ENCODE assay signal across 14 cellular contexts in genomic region chr10:124674768-124675222, GRCh38.
DNase-seq lines count a peak whose midpoint lies in the region; ATAC-seq, FAIRE-seq and TF ChIP-seq lines count a peak whose summit lies in the region.
"Had no signal": no experiment of that assay in that cellular context is flagged by ENCODE, and none has a peak within 500 bp of the region (broad histone marks: within the 10 kb centered on the region; RNA-seq: fewer than 3 reads in every experiment).

No MANE protein-coding gene starts in this region.

- WGBS in right cardiac atrium, result 71% methylated on average over 9 of the region's 9 CpGs
- WGBS in psoas muscle, 3 donors, result 30 to 54% (median 36%) methylated on average over 9 of the region's 9 CpGs
- WGBS in small intestine, 3 donors, result 90 to 93% (median 91%) methylated on average over 9 of the region's 9 CpGs

- DNase-seq in DMS79 (lab: John Stamatoyannopoulos, UW), result peak; percentile 80
- no peak for DNase-seq in activated B cell treated with CpG ODN at 0.5 μM for 24 hours
- peak in 2 of 3 donors; percentile 24 to 26 for DNase-seq in right cardiac atrium
- DNase-seq in psoas muscle, result peak; percentile 65 to 78
- DNase-seq in occipital lobe (lab: John Stamatoyannopoulos, UW), result no peak
- no peak for DNase-seq in small intestine
- DNase-seq: effector CD8-positive, alpha-beta T cell; NCI-H2081; SW 1271 had no signal

- ATAC-seq in activated B cell treated with CpG ODN at 0.5 μM for 24 hours (ENCODE audit: low read depth) (no peak), right cardiac atrium (no peak), psoas muscle (peak; percentile 46 to 76 (median 64)), HG02588 (IDR thresholded peaks at IDR 0.05; ENCODE audit: unreplicated experiment) (no peak), HG02885 (IDR thresholded peaks at IDR 0.05; ENCODE audit: poor library complexity, unreplicated experiment) (no peak)
- ATAC-seq: K562 had no signal

- H3K27me3 Mint-ChIP-seq in activated B cell treated with CpG ODN at 0.5 μM for 24 hours, result no peaks in the 10 kb centered on the region
- H3K27me3 Mint-ChIP-seq: activated naive CD4-positive, alpha-beta T cell treated with anti-CD3 and anti-CD28 coated beads, Interleukin-2, amount 50 U/mL, for 24 hours had no signal

- H3K36me3 ChIP-seq in psoas muscle (ENCODE audit: insufficient read depth in 1 of 2, low read depth in 1 of 2) (no peaks in the 10 kb centered on the region), small intestine (ENCODE audit: control insufficient read depth in 2 of 2, insufficient read depth in 2 of 2, low read length in 2 of 2) (no peaks in the 10 kb centered on the region)
- H3K36me3 ChIP-seq: prostate gland had no signal

- H3K4me3 Mint-ChIP-seq in activated B cell treated with CpG ODN at 0.5 μM for 24 hours, result no peak overlapping the region

- no peak for TF ChIP-seq CTCF in activated B cell treated with CpG ODN at 0.5 μM for 24 hours (IDR thresholded peaks at IDR 0.05)
- TF ChIP-seq CTCF in psoas muscle (IDR thresholded peaks at IDR 0.05), result no peak

- POLR2A ChIA-PET in activated B cell treated with CpG ODN at 0.5 μM for 24 hours (lab: Charles Lee), result interaction anchor here (0.8 kb wide), 1 partner anchor 22 kb away, joined by 3 read pairs; no protein-coding TSS in a partner anchor

- H3K27ac Mint-ChIP-seq in activated B cell treated with CpG ODN at 0.5 μM for 24 hours, result peak overlapping the region; percentile 79
- H3K27ac Mint-ChIP-seq: activated naive CD4-positive, alpha-beta T cell treated with anti-CD3 and anti-CD28 coated beads, Interleukin-2, amount 50 U/mL, for 24 hours had no signal

- peaks cover 70% of the 10 kb centered on the region for H3K4me1 ChIP-seq in right cardiac atrium (ENCODE audit: control insufficient read depth, insufficient read depth, low read length)
- H3K4me1 ChIP-seq in psoas muscle, result peaks cover 85% of the 10 kb centered on the region
- peaks cover 6 to 9% of the 10 kb centered on the region in 2 donors for H3K4me1 ChIP-seq in small intestine (ENCODE audit: control insufficient read depth in 2 of 2, insufficient read depth in 1 of 2, low read depth in 1 of 2, low read length in 1 of 2)
- H3K4me1 ChIP-seq: prostate gland had no signal

- H3K36me3 Mint-ChIP-seq in activated B cell treated with CpG ODN at 0.5 μM for 24 hours (ENCODE audit: low read depth), result peaks cover 88% of the 10 kb centered on the region

- peaks cover 80% of the 10 kb centered on the region for H3K4me1 Mint-ChIP-seq in activated B cell treated with CpG ODN at 0.5 μM for 24 hours

- H3K9me3 ChIP-seq in right cardiac atrium (ENCODE audit: control insufficient read depth, low read length) (no peaks in the 10 kb centered on the region), psoas muscle (no peaks in the 10 kb centered on the region), small intestine (ENCODE audit: control insufficient read depth, low read depth) (no peaks in the 10 kb centered on the region)
- H3K9me3 ChIP-seq: prostate gland had no signal

- intact Hi-C loops in activated B cell treated with CpG ODN at 0.5 μM for 24 hours (cut with micrococcal nuclease) (no loop called here), right cardiac atrium (cut with DNase I) (loop anchor here in 1 of 4 donors (5.0 kb wide), 1 partner anchor 32 kb away; no protein-coding TSS in a partner anchor), psoas muscle (cut with DNase I) (no loop called here)

- CTCF ChIA-PET in activated B cell treated with CpG ODN at 0.5 μM for 24 hours (lab: Charles Lee), result interaction anchor here (3.2 kb wide), 1 partner anchor 66 kb away, joined by 9 read pairs; no protein-coding TSS in a partner anchor

- H3K9me3 Mint-ChIP-seq in activated B cell treated with CpG ODN at 0.5 μM for 24 hours, result no peaks in the 10 kb centered on the region
- H3K9me3 Mint-ChIP-seq: activated naive CD4-positive, alpha-beta T cell treated with anti-CD3 and anti-CD28 coated beads, Interleukin-2, amount 50 U/mL, for 24 hours had no signal

- FAIRE-seq in small intestine (lab: Jason Lieb, UNC), result no peak
- FAIRE-seq: K562 had no signal

- H3K27ac ChIP-seq in right cardiac atrium (ENCODE audit: low read length), result peak overlapping the region; percentile 12
- H3K27ac ChIP-seq in psoas muscle, result peak overlapping the region; percentile 64
- H3K27ac ChIP-seq in small intestine (ENCODE audit: low read depth in 1 of 2, low read length in 1 of 2), result no peak overlapping the region
- H3K27ac ChIP-seq: prostate gland had no signal

- H3K4me3 ChIP-seq in right cardiac atrium (ENCODE audit: low read length), result no peak overlapping the region
- no peak overlapping the region for H3K4me3 ChIP-seq in psoas muscle
- no peak overlapping the region for H3K4me3 ChIP-seq in small intestine (ENCODE audit: low read depth in 1 of 2, low read length in 2 of 2)
- H3K4me3 ChIP-seq: K562, prostate gland had no signal

- H3K27me3 ChIP-seq in right cardiac atrium (ENCODE audit: control insufficient read depth, insufficient read depth) (no peaks in the 10 kb centered on the region), psoas muscle (ENCODE audit: insufficient read depth in 3 of 3, low read length in 2 of 3) (no peaks in the 10 kb centered on the region), small intestine (ENCODE audit: control insufficient read depth in 2 of 2, insufficient read depth in 2 of 2, low read length in 2 of 2) (no peaks in the 10 kb centered on the region)

Comparison
In these comparisons a context has a peak if more than half of its experiments do, and no peak if none do; other contexts are left out.
1. DNase-seq: peak in DMS79 (single experiment), right cardiac atrium (2 of 3) and psoas muscle (2 of 2); none in activated B cell treated with CpG ODN at 0.5 μM for 24 hours (single experiment), occipital lobe (single experiment) and small intestine (single experiment).
2. ATAC-seq: peak in psoas muscle (4 of 4); none in activated B cell treated with CpG ODN at 0.5 μM for 24 hours (single experiment), right cardiac atrium (0 of 2), HG02588 (single experiment) and HG02885 (single experiment).
3. H3K27ac ChIP-seq: peak in right cardiac atrium (single experiment) and psoas muscle (single experiment); none in small intestine (0 of 2).